ENCODE assay signal across 8 cellular contexts in the genomic region with DNA sequence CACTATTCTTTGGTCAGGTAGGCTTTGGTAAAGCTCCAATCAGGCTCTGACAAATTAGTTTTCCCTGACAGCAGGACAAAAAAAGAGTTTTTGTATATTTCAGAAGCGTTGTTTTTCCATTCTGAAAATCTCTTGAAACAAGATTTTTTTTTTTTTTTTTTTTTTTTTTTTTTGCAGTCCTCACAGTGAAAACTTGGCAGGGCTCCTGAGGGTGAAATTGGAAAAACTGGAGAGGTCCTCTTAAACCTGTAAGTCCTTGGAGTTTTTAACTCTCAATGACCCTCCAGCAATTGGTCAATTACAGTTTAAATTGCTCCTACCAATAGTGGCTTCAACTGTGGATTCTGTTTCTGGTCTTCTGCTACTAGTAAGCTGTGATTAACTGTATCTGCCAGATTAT.
"Had no signal": no experiment of that assay in that cellular context is flagged by ENCODE, and none has a peak within 500 bp of the region (broad histone marks: within the 10 kb centered on the region; RNA-seq: fewer than 3 reads in every experiment).

No MANE protein-coding gene starts in this region.

- H3K4me3 ChIP-seq: GM23248, HAP-1 had no signal

- DNase-seq: GM23248, GOT3, H7, HFFc6 had no signal

- ATAC-seq: HCT116, HepG2 had no signal

- H3K4me1 ChIP-seq: HAP-1 had no signal

- H3K36me3 ChIP-seq: HAP-1 had no signal

- H3K27ac ChIP-seq: GM23248, HL-60 had no signal

- H3K9me3 ChIP-seq: HAP-1 had no signal
